ENCODE assay signal across 15 cellular contexts in the genomic region with DNA sequence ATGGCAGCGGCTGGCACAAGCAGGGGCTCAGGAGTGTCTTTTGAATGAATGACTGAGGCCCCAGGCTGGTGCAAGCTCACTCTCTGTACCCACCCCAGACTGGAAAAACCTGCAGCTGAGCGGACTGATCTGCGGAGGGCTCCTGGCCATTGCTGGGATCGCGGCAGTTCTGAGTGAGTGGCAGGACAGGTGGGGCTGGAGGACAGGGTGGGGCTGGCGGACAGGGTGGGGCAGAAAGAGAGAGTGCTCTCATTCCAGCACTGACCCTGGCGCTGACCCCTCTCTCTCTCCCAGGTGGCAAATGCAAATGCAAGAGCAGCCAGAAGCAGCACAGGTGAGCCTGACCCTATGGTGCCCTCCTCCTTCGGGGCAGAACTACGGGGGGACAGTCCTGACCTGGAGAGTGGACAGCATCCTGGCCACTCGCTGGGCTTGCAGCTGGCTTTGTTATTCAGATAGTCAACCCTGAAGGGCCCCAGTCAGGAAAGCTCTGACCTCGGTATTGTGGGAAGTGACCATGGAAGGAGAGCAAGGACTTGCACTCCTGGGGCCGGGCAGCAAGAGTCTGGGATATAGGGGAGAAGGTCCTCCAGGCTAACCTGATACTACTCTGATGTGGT. TPM values are rescaled to one million over a fixed set of nuclear protein-coding genes. Genes with fewer than 3 reads are reported as not detected.
"Had no signal": no experiment of that assay in that cellular context is flagged by ENCODE, and none has a peak within 500 bp of the region (broad histone marks: within the 10 kb centered on the region; RNA-seq: fewer than 3 reads in every experiment).

No MANE protein-coding gene starts in this region.

- H3K9me3 Mint-ChIP-seq: activated naive CD8-positive, alpha-beta T cell treated with anti-CD3 and anti-CD28 coated beads, Interleukin-2, amount 10 ng/mL, durations not matched to agents 7 days and 5 days; neural progenitor cell had no signal

- H3K36me3 Mint-ChIP-seq: activated CD8-positive, alpha-beta memory T cell treated with anti-CD3 and anti-CD28 coated beads, Interleukin-2, amount 10 ng/mL, durations not matched to agents 7 days and 5 days; activated naive CD8-positive, alpha-beta T cell treated with anti-CD3 and anti-CD28 coated beads, Interleukin-2, amount 10 ng/mL, durations not matched to agents 7 days and 5 days; neural progenitor cell had no signal

- H3K36me3 ChIP-seq: ascending aorta, esophagus squamous epithelium, neural progenitor cell, tibial artery had no signal

- ATAC-seq: activated CD4-positive, CD25-positive, alpha-beta regulatory T cell treated with anti-CD3 and anti-CD28 coated beads, Interleukin-2, amount 50 U/mL, for 24 hours; left lobe of liver had no signal

- H3K27me3 ChIP-seq: ascending aorta, esophagus squamous epithelium, neural progenitor cell, tibial artery had no signal

- H3K4me3 ChIP-seq: ascending aorta, esophagus squamous epithelium, neural progenitor cell, skin epidermis, tibial artery had no signal

- DNase-seq: activated CD4-positive, alpha-beta T cell treated with anti-CD3 and anti-CD28 coated beads, Interleukin-2, amount 50 U/mL, for 4 hours; activated CD8-positive, alpha-beta memory T cell treated with anti-CD3 and anti-CD28 coated beads, Interleukin-2, amount 10 ng/mL, durations not matched to agents 7 days and 5 days; activated naive CD8-positive, alpha-beta T cell treated with anti-CD3 and anti-CD28 coated beads, Interleukin-2, amount 10 ng/mL, durations not matched to agents 7 days and 5 days; activated T-cell treated with anti-CD3 and anti-CD28 coated beads, Interleukin-2, amount 50 U/mL, for 48 hours; esophagus squamous epithelium; foreskin fibroblast had no signal

- H3K27ac ChIP-seq: ascending aorta, esophagus squamous epithelium, neural progenitor cell, parathyroid adenoma, skin epidermis, tibial artery had no signal

- H3K9me3 ChIP-seq: ascending aorta, esophagus squamous epithelium, tibial artery had no signal

- H3K4me1 ChIP-seq: ascending aorta, esophagus squamous epithelium, parathyroid adenoma, tibial artery had no signal

- H3K27me3 Mint-ChIP-seq: activated CD8-positive, alpha-beta memory T cell treated with anti-CD3 and anti-CD28 coated beads, Interleukin-2, amount 10 ng/mL, durations not matched to agents 7 days and 5 days; activated naive CD8-positive, alpha-beta T cell treated with anti-CD3 and anti-CD28 coated beads, Interleukin-2, amount 10 ng/mL, durations not matched to agents 7 days and 5 days had no signal

- H3K4me3 Mint-ChIP-seq: activated CD8-positive, alpha-beta memory T cell treated with anti-CD3 and anti-CD28 coated beads, Interleukin-2, amount 10 ng/mL, durations not matched to agents 7 days and 5 days; activated naive CD8-positive, alpha-beta T cell treated with anti-CD3 and anti-CD28 coated beads, Interleukin-2, amount 10 ng/mL, durations not matched to agents 7 days and 5 days; neural progenitor cell had no signal

- H3K27ac Mint-ChIP-seq: activated CD8-positive, alpha-beta memory T cell treated with anti-CD3 and anti-CD28 coated beads, Interleukin-2, amount 10 ng/mL, durations not matched to agents 7 days and 5 days; activated naive CD8-positive, alpha-beta T cell treated with anti-CD3 and anti-CD28 coated beads, Interleukin-2, amount 10 ng/mL, durations not matched to agents 7 days and 5 days; neural progenitor cell had no signal

RNA-seq across cellular contexts. Expression of gene FXYD4, which starts 4.1 kb away (rescaled TPM):
- total RNA-seq: activated naive CD8-positive, alpha-beta T cell treated with anti-CD3 and anti-CD28 coated beads, Interleukin-2, amount 10 ng/mL, durations not matched to agents 7 days and 5 days; ascending aorta; bronchial epithelial cell; esophagus squamous epithelium; left lobe of liver; mesenteric fat pad had no signal
